Comparison of ENCODE assay signal across 1 cellular context in genomic region chr5:10403829-10404228, GRCh38.
TF ChIP-seq lines count a peak whose summit lies in the region.

No MANE protein-coding gene starts in this region.

TF ChIP-seq in HEK293, 187 proteins besides CTCF, POLR2A, EP300 and RAD21 (continued from another document):
- TF ChIP-seq ZNF488 (tag by site-specific recombination; IDR thresholded peaks at IDR 0.05) (no peak), ZNF501 (tag by site-specific recombination; IDR thresholded peaks at IDR 0.05) (0 out of 2 replicates have a peak, but pooled peaks have one; percentile 69), KLF8 (tag by site-specific recombination; IDR thresholded peaks at IDR 0.05) (no peak), ZBTB1 (tag by site-specific recombination; IDR thresholded peaks at IDR 0.05) (peak; percentile 76; the same call in 1 of the 2 replicates), KLF1 (tag by site-specific recombination; IDR thresholded peaks at IDR 0.05) (no peak), ZNF518A (tag by site-specific recombination; conservative IDR thresholded peaks at IDR 0.05; ENCODE audit: low read depth) (peak; percentile 88), TRIM28 (IDR thresholded peaks at IDR 0.05; ENCODE audit: borderline replicate concordance, low read length) (no peak), ZNF654 (tag by site-specific recombination; IDR thresholded peaks at IDR 0.05; ENCODE audit: low read depth) (peak; percentile 50), ZNF114 (tag by site-specific recombination; IDR thresholded peaks at IDR 0.05) (no peak), ZNF426 (tag by site-specific recombination; IDR thresholded peaks at IDR 0.05) (peak; percentile 86), ZNF596 (tag by site-specific recombination; IDR thresholded peaks at IDR 0.05) (no peak), ZNF292 (tag by site-specific recombination; IDR thresholded peaks at IDR 0.05; ENCODE audit: borderline replicate concordance, low read depth) (peak; percentile 77; the same call in 1 of the 2 replicates), ZNF629 (tag by site-specific recombination; IDR thresholded peaks at IDR 0.05) (0 out of 2 replicates have a peak, but pooled peaks have one; percentile 36), ZXDB (tag by site-specific recombination; IDR thresholded peaks at IDR 0.05) (peak; percentile 78), ZNF138 (tag by site-specific recombination; IDR thresholded peaks at IDR 0.05; ENCODE audit: borderline replicate concordance) (no peak), ZNF398 (tag by site-specific recombination; IDR thresholded peaks at IDR 0.05) (no peak), ZNF555 (tag by site-specific recombination; conservative IDR thresholded peaks at IDR 0.05) (peak; percentile 81), ZNF473 (tag by site-specific recombination; IDR thresholded peaks at IDR 0.05) (no peak), HOXC10 (CRISPR knock-in tag; IDR thresholded peaks at IDR 0.05) (no peak), ZNF560 (tag by site-specific recombination; IDR thresholded peaks at IDR 0.05; ENCODE audit: borderline replicate concordance) (peak; percentile 60; the same call in 1 of the 2 replicates), ZBTB8A (tag by site-specific recombination; IDR thresholded peaks at IDR 0.05) (peak; percentile 59), ZSCAN5A (tag by site-specific recombination; IDR thresholded peaks at IDR 0.05) (no peak), ZBTB11 (tag by site-specific recombination; conservative IDR thresholded peaks at IDR 0.05; ENCODE audit: low read depth) (peak; percentile 78), BCL11A (tag by site-specific recombination; IDR thresholded peaks at IDR 0.05; ENCODE audit: low read depth) (no peak), YY1 (tag by site-specific recombination; IDR thresholded peaks at IDR 0.05) (no peak), ZNF26 (tag by site-specific recombination; IDR thresholded peaks at IDR 0.05) (no peak), ZNF416 (tag by site-specific recombination; IDR thresholded peaks at IDR 0.05) (no peak), ZNF580 (tag by site-specific recombination; IDR thresholded peaks at IDR 0.05) (0 out of 2 replicates have a peak, but pooled peaks have one; percentile 25), ZNF433 (tag by site-specific recombination; IDR thresholded peaks at IDR 0.05; ENCODE audit: low read depth) (peak; percentile 89), ZNF266 (tag by site-specific recombination; IDR thresholded peaks at IDR 0.05; ENCODE audit: low read depth) (peak; percentile 67; the same call in 1 of the 2 replicates), ZBTB49 (tag by site-specific recombination; IDR thresholded peaks at IDR 0.05; ENCODE audit: low read depth) (no peak)
